In genomic region chr5:171479776-171480125, GRCh38 we compare ENCODE assay signal across 16 cellular contexts.
DNase-seq lines count a peak whose midpoint lies in the region; ATAC-seq and TF ChIP-seq lines count a peak whose summit lies in the region.
"Had no signal": no experiment of that assay in that cellular context is flagged by ENCODE, and none has a peak within 500 bp of the region (broad histone marks: within the 10 kb centered on the region; RNA-seq: fewer than 3 reads in every experiment).

No MANE protein-coding gene starts in this region.

- peak overlapping the region; percentile 3 for H3K27ac Mint-ChIP-seq in endothelial cell (ENCODE audit: unreplicated experiment)
- H3K27ac Mint-ChIP-seq: IgD-negative memory B cell had no signal

- no peaks in the 10 kb centered on the region; the same call in 1 of the 2 replicates for H4K20me1 ChIP-seq in BLaER1
- H4K20me1 ChIP-seq in BLaER1 treated with 17β-estradiol and CSF1 and Interleukin-3, amounts not matched to agents 10 nM and 100 nM = no peaks in the 10 kb centered on the region

- H3K27ac ChIP-seq in BLaER1 (peak overlapping the region; percentile 41; the same call in 1 of the 2 replicates), ascending aorta (no peak overlapping the region)
- H3K27ac ChIP-seq in BLaER1 treated with 17β-estradiol and CSF1 and Interleukin-3, amounts not matched to agents 10 nM and 100 nM = peak overlapping the region in 5 of 11 experiments; percentile 6 to 62 (median 60); a peak in 7 of 22 replicates
- H3K27ac ChIP-seq: A549, GM23248 had no signal

- TF ChIP-seq CTCF in endothelial cell (IDR thresholded peaks at IDR 0.05; ENCODE audit: unreplicated experiment) = no peak
- TF ChIP-seq CTCF in ascending aorta (IDR thresholded peaks at IDR 0.05) = no peak

- H3K4me1 ChIP-seq in BLaER1 (peaks cover 20% of the 10 kb centered on the region), ascending aorta (peaks cover 0 to 5% of the 10 kb centered on the region in 2 donors)
- H3K4me1 ChIP-seq in BLaER1 treated with 17β-estradiol and CSF1 and Interleukin-3, amounts not matched to agents 10 nM and 100 nM = peaks cover 10 to 22% (median 17%) of the 10 kb centered on the region in 10 experiments
- H3K4me1 ChIP-seq: BE2C had no signal

- intact Hi-C loops in posterior vena cava (cut with DNase I) (no loop called here), ascending aorta (cut with DNase I) (loop anchor here (5.0 kb wide), 1 partner anchor 118 kb away; no protein-coding TSS in a partner anchor)

- H3K4me2 ChIP-seq in BLaER1 = peak overlapping the region; percentile 86
- H3K4me2 ChIP-seq in BLaER1 treated with 17β-estradiol and CSF1 and Interleukin-3, amounts not matched to agents 10 nM and 100 nM = peak overlapping the region; percentile 28 to 93 (median 77); a peak in 21 of 22 replicates
- H3K4me2 ChIP-seq: A549 had no signal

- H3K9me3 Mint-ChIP-seq in endothelial cell (ENCODE audit: unreplicated experiment) = no peaks in the 10 kb centered on the region

- H3K9me3 ChIP-seq in BLaER1 (no peaks in the 10 kb centered on the region), ascending aorta (no peaks in the 10 kb centered on the region)
- no peaks in the 10 kb centered on the region for H3K9me3 ChIP-seq in BLaER1 treated with 17β-estradiol and CSF1 and Interleukin-3, amounts not matched to agents 10 nM and 100 nM (replicated peaks in 1 of 11)
- H3K9me3 ChIP-seq: A549, BE2C had no signal

- no peak for ATAC-seq in HG02981 (IDR thresholded peaks at IDR 0.05; ENCODE audit: unreplicated experiment)
- ATAC-seq: A549, GM12878, HCT116 had no signal

- H3K36me3 ChIP-seq in BLaER1 (no peaks in the 10 kb centered on the region), ascending aorta (no peaks in the 10 kb centered on the region)
- H3K36me3 ChIP-seq in BLaER1 treated with 17β-estradiol and CSF1 and Interleukin-3, amounts not matched to agents 10 nM and 100 nM = no peaks in the 10 kb centered on the region
- H3K36me3 ChIP-seq: BE2C had no signal

- no peak overlapping the region for H3K4me3 Mint-ChIP-seq in endothelial cell (ENCODE audit: unreplicated experiment)
- H3K4me3 Mint-ChIP-seq: IgD-negative memory B cell had no signal

- DNase-seq in endothelial cell (ENCODE audit: low spot score) (no peak), posterior vena cava (ENCODE audit: low spot score) (peak; percentile 51), ascending aorta (ENCODE audit: low spot score in 2 of 2) (no peak), COLO829 (ENCODE audit: low spot score) (no peak)
- DNase-seq: BE2C, Calu3, DMS 273 treated with DMSO at 0.1 percent for 48 hours, DMS79, GM23248 had no signal

- peaks cover 5% of the 10 kb centered on the region for H3K4me1 Mint-ChIP-seq in endothelial cell (ENCODE audit: unreplicated experiment)

- H3K27me3 ChIP-seq in BLaER1 (no peaks in the 10 kb centered on the region), ascending aorta (no peaks in the 10 kb centered on the region)
- H3K27me3 ChIP-seq in BLaER1 treated with 17β-estradiol and CSF1 and Interleukin-3, amounts not matched to agents 10 nM and 100 nM = no peaks in the 10 kb centered on the region
- H3K27me3 ChIP-seq: BE2C had no signal

- no peaks in the 10 kb centered on the region for H3K36me3 Mint-ChIP-seq in endothelial cell (ENCODE audit: low read depth, unreplicated experiment)

- H3K4me3 ChIP-seq in BLaER1 (no peak overlapping the region), ascending aorta (no peak overlapping the region)
- no peak overlapping the region for H3K4me3 ChIP-seq in BLaER1 treated with 17β-estradiol and CSF1 and Interleukin-3, amounts not matched to agents 10 nM and 100 nM
- H3K4me3 ChIP-seq: A549, GM12878, GM23248 had no signal

- peak overlapping the region; percentile 21; the same call in 1 of the 2 replicates for H3K9ac ChIP-seq in BLaER1
- peak overlapping the region in 5 of 11 experiments; percentile 17 to 47 (median 21); a peak in 4 of 22 replicates for H3K9ac ChIP-seq in BLaER1 treated with 17β-estradiol and CSF1 and Interleukin-3, amounts not matched to agents 10 nM and 100 nM
- H3K9ac ChIP-seq: GM23248 had no signal

- H3K27me3 Mint-ChIP-seq in endothelial cell (ENCODE audit: unreplicated experiment) = peaks cover 2% of the 10 kb centered on the region
